ENCODE assay signal across 24 cellular contexts in genomic region chr5:124279146-124279545, GRCh38.
"Had no signal": no experiment of that assay in that cellular context is flagged by ENCODE, and none has a peak within 500 bp of the region (broad histone marks: within the 10 kb centered on the region; RNA-seq: fewer than 3 reads in every experiment).

No MANE protein-coding gene starts in this region.

- H3K4me3 ChIP-seq: coronary artery, esophagus squamous epithelium, lower lobe of right lung, pancreas, right lobe of liver, stomach, testis, tibial artery, upper lobe of right lung, uterus had no signal

- ATAC-seq: left ventricle myocardium superior; lower lobe of right lung; natural killer cell; right lobe of liver; stimulated activated effector memory CD8-positive, alpha-beta T cell treated with anti-CD3 and anti-CD28 coated beads, Interleukin-12 subunit alpha, Interleukin-12 subunit beta, amount 100 ng/mL, for 72 hours; upper lobe of right lung had no signal

- H3K27ac Mint-ChIP-seq: natural killer cell; stimulated activated effector memory CD8-positive, alpha-beta T cell treated with anti-CD3 and anti-CD28 coated beads, Interleukin-12 subunit alpha, Interleukin-12 subunit beta, amount 100 ng/mL, for 72 hours had no signal

- H3K4me1 Mint-ChIP-seq: natural killer cell; stimulated activated effector memory CD8-positive, alpha-beta T cell treated with anti-CD3 and anti-CD28 coated beads, Interleukin-12 subunit alpha, Interleukin-12 subunit beta, amount 100 ng/mL, for 72 hours had no signal

- FAIRE-seq: endometrium, frontal cortex, keratinocyte, pancreas had no signal

- H3K4me3 Mint-ChIP-seq: natural killer cell; neural crest cell; stimulated activated effector memory CD8-positive, alpha-beta T cell treated with anti-CD3 and anti-CD28 coated beads, Interleukin-12 subunit alpha, Interleukin-12 subunit beta, amount 100 ng/mL, for 72 hours had no signal

- H3K27ac ChIP-seq: coronary artery, lower lobe of right lung, neutrophil, pancreas, right lobe of liver, stomach, testis, tibial artery, upper lobe of right lung, uterus had no signal

- DNase-seq: dermis blood vessel endothelial cell; effector memory CD4-positive, alpha-beta T cell; erythroblast; esophagus squamous epithelium; left ventricle myocardium superior; lower lobe of right lung; natural killer cell; pancreas; right lobe of liver; stimulated activated CD4-positive, alpha-beta T cell treated with anti-CD3 and anti-CD28 coated beads, Interleukin-2, amount 100 ng/mL, for 24 hours; stimulated activated CD4-positive, alpha-beta T cell treated with anti-CD3 and anti-CD28 coated beads, Interleukin-4, amount 100 ng/mL, for 24 hours; stimulated activated naive CD4-positive, alpha-beta T cell treated with Interleukin-2 at 50 U/mL for 16 hours; stomach; testis; tibial artery; upper lobe of right lung; uterus had no signal

- H3K27me3 ChIP-seq: esophagus squamous epithelium, neutrophil, pancreas, right lobe of liver, stomach, testis, tibial artery, upper lobe of right lung, uterus had no signal

- H3K9me3 Mint-ChIP-seq: neural crest cell had no signal

- H3K36me3 Mint-ChIP-seq: natural killer cell; stimulated activated effector memory CD8-positive, alpha-beta T cell treated with anti-CD3 and anti-CD28 coated beads, Interleukin-12 subunit alpha, Interleukin-12 subunit beta, amount 100 ng/mL, for 72 hours had no signal

- H3K36me3 ChIP-seq: esophagus squamous epithelium, lower lobe of right lung, neutrophil, pancreas, right lobe of liver, stomach, tibial artery, upper lobe of right lung, uterus had no signal

- H3K4me1 ChIP-seq: lower lobe of right lung, right lobe of liver, testis, tibial artery, upper lobe of right lung, uterus had no signal

- H3K9me3 ChIP-seq: esophagus squamous epithelium, lower lobe of right lung, neutrophil, pancreas, right lobe of liver, stomach, testis, tibial artery, upper lobe of right lung, uterus had no signal
